In genomic region chr5:120610145-120610544, GRCh38 we compare ENCODE assay signal across 20 cellular contexts.
DNase-seq lines count a peak whose midpoint lies in the region; FAIRE-seq and TF ChIP-seq lines count a peak whose summit lies in the region.
"Had no signal": no experiment of that assay in that cellular context is flagged by ENCODE, and none has a peak within 500 bp of the region (broad histone marks: within the 10 kb centered on the region; RNA-seq: fewer than 3 reads in every experiment).

No MANE protein-coding gene starts in this region.

- no peaks in the 10 kb centered on the region for H3K27me3 Mint-ChIP-seq in MCF 10A (ENCODE audit: insufficient read depth, unreplicated experiment)
- H3K27me3 Mint-ChIP-seq: B cell had no signal

- TF ChIP-seq CTCF in MCF 10A (IDR thresholded peaks at IDR 0.05; ENCODE audit: unreplicated experiment) (no peak), breast epithelium (IDR thresholded peaks at IDR 0.05) (no peak), dorsolateral prefrontal cortex (IDR thresholded peaks at IDR 0.05 in 54 of 56, conservative IDR thresholded peaks at IDR 0.05 in 2 of 56; ENCODE audit: low read depth in 1 of 56, partially characterized antibody in 56 of 56) (no peak)

- H3K27ac Mint-ChIP-seq in MCF 10A (ENCODE audit: low read depth, unreplicated experiment), result peak overlapping the region; percentile 81
- H3K27ac Mint-ChIP-seq: B cell, H9 had no signal

- intact Hi-C loops in MCF 10A (cut with micrococcal nuclease) (loop anchor here (10.0 kb wide), 1 partner anchor 1555 kb away; a partner anchor contains a TSS), breast epithelium (cut with DNase I; ENCODE audit: low total_unique reads) (no loop called here), dorsolateral prefrontal cortex (cut with DNase I) (no loop called here)

- H3K27ac ChIP-seq in breast epithelium, result no peak overlapping the region
- H3K27ac ChIP-seq in SJSA1, result peak overlapping the region; percentile 90
- H3K27ac ChIP-seq in dorsolateral prefrontal cortex, result no peak overlapping the region
- H3K27ac ChIP-seq: SK-N-MC had no signal

- peaks cover 9% of the 10 kb centered on the region for H3K9me3 Mint-ChIP-seq in MCF 10A (ENCODE audit: unreplicated experiment)
- H3K9me3 Mint-ChIP-seq: H9 had no signal

- H3K4me1 ChIP-seq in breast epithelium (no peaks in the 10 kb centered on the region), SJSA1 (replicated peaks) (peaks cover 68% of the 10 kb centered on the region), skeletal muscle satellite cell (ENCODE audit: control insufficient read depth, insufficient read depth, low read length) (peaks cover 76% of the 10 kb centered on the region)

- FAIRE-seq in frontal cortex (lab: Jason Lieb, UNC), result peak; percentile 50

- POLR2A ChIA-PET in MCF 10A (lab: Yijun Ruan, JAX), result interaction anchor here (0.7 to 1.7 kb wide), 2 partner anchors 10 to 79 kb away, joined by 3 to 4 read pairs; no protein-coding TSS in a partner anchor

- BruUV-seq in MCF 10A (replicated peaks; lab: Mats Ljungman, UMichigan), result no TSS peak

- H3K4me1 Mint-ChIP-seq in MCF 10A (ENCODE audit: insufficient read depth, unreplicated experiment), result peaks cover 51% of the 10 kb centered on the region
- H3K4me1 Mint-ChIP-seq: B cell had no signal

- no peak overlapping the region for H3K4me3 ChIP-seq in breast epithelium
- no peak overlapping the region for H3K4me3 ChIP-seq in SJSA1
- no peak overlapping the region for H3K4me3 ChIP-seq in skeletal muscle satellite cell (ENCODE audit: low read length)
- no peak overlapping the region for H3K4me3 ChIP-seq in dorsolateral prefrontal cortex
- H3K4me3 ChIP-seq: SK-N-MC had no signal

- H3K36me3 Mint-ChIP-seq in MCF 10A (ENCODE audit: insufficient read depth, unreplicated experiment), result peaks cover 6% of the 10 kb centered on the region

- H3K9ac ChIP-seq in skeletal muscle satellite cell (ENCODE audit: low read depth, low read length), result peak overlapping the region; percentile 76

- H3K4me2 ChIP-seq in skeletal muscle satellite cell (ENCODE audit: low read length), result peak overlapping the region; percentile 56

- no peaks in the 10 kb centered on the region for H3K27me3 ChIP-seq in breast epithelium
- H3K27me3 ChIP-seq in SJSA1 (replicated peaks), result no peaks in the 10 kb centered on the region
- H3K27me3 ChIP-seq in skeletal muscle satellite cell (ENCODE audit: control insufficient read depth, insufficient read depth, low read length), result no peaks in the 10 kb centered on the region
- H3K27me3 ChIP-seq in dorsolateral prefrontal cortex, result no peaks in the 10 kb centered on the region

- CTCF ChIA-PET in MCF 10A (lab: Yijun Ruan, JAX), result interaction anchor here (0.7 kb wide), 1 partner anchor 17 kb away, joined by 3 read pairs; no protein-coding TSS in a partner anchor

- no peak for TF ChIP-seq POLR2A in breast epithelium (IDR thresholded peaks at IDR 0.05)

- DNase-seq in MCF 10A (ENCODE audit: unreplicated experiment) (no peak), breast epithelium (ENCODE audit: low spot score in 2 of 2) (no peak), SJSA1 (ENCODE audit: low read depth in 1 of 2, low spot score in 2 of 2) (no peak), frontal cortex (ENCODE audit: low spot score in 2 of 2) (no peak), dorsolateral prefrontal cortex (no peak), RPMI8226 (no peak), DMS79 (lab: John Stamatoyannopoulos, UW) (no peak)
- DNase-seq: 8988T, DMS79 treated with DMSO at 0.1 percent for 48 hours, H9, KBM-7, NCI-H1092 treated with DMSO at 0.1 percent for 48 hours, NCI-H1436 treated with DMSO at 0.1 percent for 48 hours, NCI-H1930, NCI-H226, NCI-H524, NCI-H774 had no signal

- no peak overlapping the region for H3K4me3 Mint-ChIP-seq in MCF 10A (ENCODE audit: unreplicated experiment)
- H3K4me3 Mint-ChIP-seq: B cell, H9 had no signal

- H3K36me3 ChIP-seq in breast epithelium (no peaks in the 10 kb centered on the region), SJSA1 (peaks cover 4% of the 10 kb centered on the region; the same call in 1 of the 2 replicates), skeletal muscle satellite cell (ENCODE audit: insufficient read depth, low read length) (no peaks in the 10 kb centered on the region)

- H3K9me3 ChIP-seq in breast epithelium (no peaks in the 10 kb centered on the region), SJSA1 (replicated peaks) (no peaks in the 10 kb centered on the region), skeletal muscle satellite cell (replicated peaks; ENCODE audit: low read length) (no peaks in the 10 kb centered on the region)
